ENCODE assay signal across 21 cellular contexts in genomic region chr12:63906876-63907275, GRCh38.
DNase-seq lines count a peak whose midpoint lies in the region; ATAC-seq, FAIRE-seq and TF ChIP-seq lines count a peak whose summit lies in the region.
"Had no signal": no experiment of that assay in that cellular context is flagged by ENCODE, and none has a peak within 500 bp of the region (broad histone marks: within the 10 kb centered on the region; RNA-seq: fewer than 3 reads in every experiment).

No MANE protein-coding gene starts in this region.

- no peak for TF ChIP-seq CTCF in A549 (IDR thresholded peaks at IDR 0.05)
- TF ChIP-seq CTCF in HCT116 (IDR thresholded peaks at IDR 0.05 in 2 of 3, conservative IDR thresholded peaks at IDR 0.05 in 1 of 3; ENCODE audit: borderline replicate concordance in 1 of 3, insufficient read depth in 1 of 3, low read depth in 2 of 3, low read length in 2 of 3): no peak

- 91% methylated on average over 1 of the region's 1 CpG for WGBS in A549 (ENCODE audit: missing lambda C conversion rate)

- ATAC-seq in A549: no peak
- no peak for ATAC-seq in HCT116
- ATAC-seq in activated CD4-positive, CD25-positive, alpha-beta regulatory T cell treated with anti-CD3 and anti-CD28 coated beads, Interleukin-2, amount 50 U/mL, for 24 hours: no peak
- ATAC-seq: CD8-positive, alpha-beta T cell had no signal

- DNase-seq in A549 (ENCODE audit: low read depth in 1 of 2, low spot score in 1 of 2) (no peak), HCT116 (ENCODE audit: low read depth, low spot score) (no peak), ecto neural progenitor cell (ENCODE audit: low spot score) (peak; percentile 4), glomerular visceral epithelial cell (ENCODE audit: extremely low spot score) (no peak), H54 (ENCODE audit: insufficient read length, low spot score) (no peak)
- DNase-seq: 8988T; AML-193; Caco-2; Calu3; CD4-positive, alpha-beta T cell; CD8-positive, alpha-beta T cell; DMS79 treated with DMSO at 0.1 percent for 48 hours; GF-D8 had no signal

- POLR2A ChIA-PET in A549 (lab: Yijun Ruan, JAX): no interaction called here
- POLR2A ChIA-PET in HCT116 (lab: Charles Lee): no interaction called here

- no peaks in the 10 kb centered on the region for H3K9me2 ChIP-seq in HCT116 (ENCODE audit: insufficient read depth)

- H3K4me2 ChIP-seq in A549 (no peak overlapping the region), HCT116 (ENCODE audit: low read length) (no peak overlapping the region)
- H3K4me2 ChIP-seq: BLaER1 treated with 17β-estradiol and CSF1 and Interleukin-3, amounts not matched to agents 10 nM and 100 nM had no signal

- TF ChIP-seq POLR2A in A549 (IDR thresholded peaks at IDR 0.05; ENCODE audit: low read length) (no peak), HCT116 (IDR thresholded peaks at IDR 0.05; ENCODE audit: borderline replicate concordance, extremely low read depth, insufficient read depth, insufficient read length) (no peak), H54 (IDR thresholded peaks at IDR 0.05; ENCODE audit: low read depth, low read length) (no peak)

- no peak for TF ChIP-seq EP300 in A549 (IDR thresholded peaks at IDR 0.05)

- H3K9me3 ChIP-seq in A549 (peaks cover 7% of the 10 kb centered on the region; the same call in 2 of the 3 replicates), HCT116 (ENCODE audit: control insufficient read depth in 1 of 2, insufficient read depth in 1 of 2, low read depth in 1 of 2, low read length in 2 of 2) (no peaks in the 10 kb centered on the region)
- H3K9me3 ChIP-seq: Caco-2 had no signal

- H3K4me1 ChIP-seq in A549 (peaks cover 62% of the 10 kb centered on the region), HCT116 (ENCODE audit: control insufficient read depth in 1 of 2, insufficient read depth in 2 of 2, low read length in 2 of 2) (peaks cover 13 to 24% of the 10 kb centered on the region in 2 experiments; a peak in 3 of 4 replicates)
- H3K4me1 ChIP-seq: BLaER1 treated with 17β-estradiol and CSF1 and Interleukin-3, amounts not matched to agents 10 nM and 100 nM; Caco-2 had no signal

- H3K27ac ChIP-seq in A549 (no peak overlapping the region), HCT116 (ENCODE audit: low read depth, low read length) (no peak overlapping the region)
- H3K27ac ChIP-seq: BLaER1 treated with 17β-estradiol and CSF1 and Interleukin-3, amounts not matched to agents 10 nM and 100 nM; C4-2B had no signal

- BruUV-seq in HCT116 (replicated peaks; lab: Mats Ljungman, UMichigan): no TSS peak

- FAIRE-seq in A549 (lab: Jason Lieb, UNC): peak; percentile 49
- FAIRE-seq in H54 (lab: Jason Lieb, UNC): no peak
- FAIRE-seq: A204.1, D721Med, G401.6, GM12891, GM19239 had no signal

- H3K36me3 ChIP-seq in HCT116 (ENCODE audit: control insufficient read depth in 1 of 2, insufficient read depth in 2 of 2, low read length in 2 of 2): no peaks in the 10 kb centered on the region
- H3K36me3 ChIP-seq: BLaER1 treated with 17β-estradiol and CSF1 and Interleukin-3, amounts not matched to agents 10 nM and 100 nM had no signal

- RAD21 ChIA-PET in HCT116 (lab: Charles Lee; ENCODE audit: low non-redundant PET in 1 of 2, low total read pairs in 2 of 2, uncharacterized antibody in 2 of 2, unreplicated experiment in 2 of 2): no interaction called here

- H3K27me3 ChIP-seq in HCT116 (ENCODE audit: insufficient read depth, low read length): no peaks in the 10 kb centered on the region
- H3K27me3 ChIP-seq: BLaER1 treated with 17β-estradiol and CSF1 and Interleukin-3, amounts not matched to agents 10 nM and 100 nM had no signal

- H4K20me1 ChIP-seq in HCT116 (ENCODE audit: insufficient read depth): peaks cover 5% of the 10 kb centered on the region; the same call in 1 of the 2 replicates
- H4K20me1 ChIP-seq: BLaER1 treated with 17β-estradiol and CSF1 and Interleukin-3, amounts not matched to agents 10 nM and 100 nM had no signal

- H3K9ac ChIP-seq in HCT116 (ENCODE audit: low read length): no peak overlapping the region
- H3K9ac ChIP-seq: BLaER1 treated with 17β-estradiol and CSF1 and Interleukin-3, amounts not matched to agents 10 nM and 100 nM had no signal

- peaks cover 72% of the 10 kb centered on the region for H3K79me2 ChIP-seq in HCT116 (ENCODE audit: insufficient read depth, low read length)

- TF ChIP-seq RAD21 in A549 (conservative IDR thresholded peaks at IDR 0.05 in 1 of 2, IDR thresholded peaks at IDR 0.05 in 1 of 2): no peak
- no peak for TF ChIP-seq RAD21 in HCT116 (IDR thresholded peaks at IDR 0.05; ENCODE audit: low read depth)

- CTCF ChIA-PET in A549 (lab: Yijun Ruan, JAX): interaction anchor here (0.6 kb wide), 1 partner anchor 706 kb away, joined by 3 read pairs; no protein-coding TSS in a partner anchor
- CTCF ChIA-PET in HCT116 (lab: Charles Lee): no interaction called here

- H2AFZ ChIP-seq in HCT116 (ENCODE audit: low read depth, low read length, poor library complexity, severe bottlenecking): no peak overlapping the region

- intact Hi-C loops in HCT116 (cut with micrococcal nuclease): no loop called here

- H3K4me3 ChIP-seq in A549: no peak overlapping the region
- H3K4me3 ChIP-seq in HCT116 (replicated peaks in 1 of 2; ENCODE audit: low read depth in 1 of 2, low read length in 2 of 2): no peak overlapping the region
- H3K4me3 ChIP-seq: BLaER1 treated with 17β-estradiol and CSF1 and Interleukin-3, amounts not matched to agents 10 nM and 100 nM had no signal

TF ChIP-seq in A549, 52 proteins besides CTCF, POLR2A, EP300 and RAD21 (continues in another document):
- no peak for TF ChIP-seq MYC (IDR thresholded peaks at IDR 0.05; ENCODE audit: borderline replicate concordance, low read length)
- no peak for TF ChIP-seq HMGXB4 (CRISPR knock-in tag; IDR thresholded peaks at IDR 0.05; ENCODE audit: borderline replicate concordance)
- TF ChIP-seq RFX5 (IDR thresholded peaks at IDR 0.05): no peak
- no peak for TF ChIP-seq HOXA7 (CRISPR knock-in tag; IDR thresholded peaks at IDR 0.05)
- TF ChIP-seq SREBF2 (IDR thresholded peaks at IDR 0.05): no peak
- no peak for TF ChIP-seq HOXB13 (CRISPR knock-in tag; IDR thresholded peaks at IDR 0.05; ENCODE audit: low read depth)
- no peak for TF ChIP-seq ELK1 (IDR thresholded peaks at IDR 0.05; ENCODE audit: low read depth, low read length)

TF ChIP-seq in HCT116, 20 proteins besides CTCF, POLR2A, EP300 and RAD21:
- no peak for TF ChIP-seq EGR1 (IDR thresholded peaks at IDR 0.05; ENCODE audit: low read depth)
- no peak for TF ChIP-seq YY1 (IDR thresholded peaks at IDR 0.05; ENCODE audit: extremely low read depth, insufficient replicate concordance, low read depth, low read length)
- TF ChIP-seq MAX (IDR thresholded peaks at IDR 0.05): no peak
- TF ChIP-seq JUND (IDR thresholded peaks at IDR 0.05): no peak
- TF ChIP-seq EZH2phosphoT487 (IDR thresholded peaks at IDR 0.05; ENCODE audit: borderline replicate concordance): no peak
- TF ChIP-seq CBX3 (IDR thresholded peaks at IDR 0.05; ENCODE audit: low read depth): 0 out of 2 replicates have a peak, but pooled peaks have one; percentile 28
